ENCODE assay signal across 28 cellular contexts in the genomic region with DNA sequence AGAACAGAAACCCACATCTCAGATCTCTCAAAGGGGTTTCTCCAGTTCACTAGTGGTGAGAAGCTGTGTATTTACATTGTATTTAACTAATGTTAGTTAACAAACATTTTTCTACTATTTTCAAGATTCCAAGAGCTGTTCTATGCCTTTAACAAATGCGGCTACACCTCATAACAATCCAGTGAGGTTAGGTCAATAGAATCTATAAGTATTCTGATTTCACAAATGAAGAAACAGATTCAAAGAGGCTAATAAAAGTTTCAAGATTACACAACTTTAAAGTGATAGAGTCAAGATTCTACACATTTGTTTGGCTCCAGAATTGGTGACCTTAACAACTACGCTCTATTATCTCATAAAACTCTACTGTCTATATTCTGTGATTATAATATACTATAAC.
"Had no signal": no experiment of that assay in that cellular context is flagged by ENCODE, and none has a peak within 500 bp of the region (broad histone marks: within the 10 kb centered on the region; RNA-seq: fewer than 3 reads in every experiment).

No MANE protein-coding gene starts in this region.

- ATAC-seq: natural killer cell treated with Interleukin-12 subunit alpha and Interleukin-12 subunit beta and Interleukin-15 and Interleukin-18, amount 100 ng/mL, for 72 hours; stimulated activated naive CD8-positive, alpha-beta T cell treated with anti-CD3 and anti-CD28 coated beads, Interleukin-15, Interleukin-2, amounts not matched to agents 100 U/mL and 50 U/mL, for 24 hours had no signal

- H3K4me3 ChIP-seq: esophagus squamous epithelium, ovary, right lobe of liver, testis, uterus had no signal

- H3K27me3 ChIP-seq: brain microvascular endothelial cell, esophagus squamous epithelium, ovary, right lobe of liver, testis, uterus had no signal

- H3K4me3 Mint-ChIP-seq: activated naive CD4-positive, alpha-beta T cell treated with anti-CD3 and anti-CD28 coated beads, Interleukin-2, amount 10 ng/mL, durations not matched to agents 7 days and 5 days; activated T-helper 1 cell treated with anti-CD3 and anti-CD28 coated beads, Interleukin-12 subunit alpha, Interleukin-12 subunit beta, Interleukin-2, Interleukin-4 antibody, amounts not matched to agents 30 ng/mL and 10 ng/mL and 1 ng/mL, durations not matched to agents 14 hours and 24 hours and 36 hours; dendritic cell treated with granulocyte-macrophage colony-stimulating factor and Interleukin-4, amounts not matched to agents 40 ng/mL and 50 ng/mL, for 4 days; memory B cell; natural killer cell treated with Interleukin-12 subunit alpha and Interleukin-12 subunit beta and Interleukin-15 and Interleukin-18, amount 100 ng/mL, for 72 hours had no signal

- DNase-seq: activated CD4-positive, alpha-beta T cell treated with anti-CD3 and anti-CD28 coated beads for 48 hours; activated CD4-positive, alpha-beta T cell treated with anti-CD3 and anti-CD28 coated beads, Interleukin-2, amount 50 U/mL, for 48 hours; activated CD8-positive, alpha-beta memory T cell treated with anti-CD3 and anti-CD28 coated beads, Interleukin-2, amount 50 U/mL, for 4 hours; activated effector memory CD4-positive, alpha-beta T cell treated with anti-CD3 and anti-CD28 coated beads, Interleukin-2, amount 50 U/mL, for 16 hours; activated naive CD4-positive, alpha-beta T cell treated with anti-CD3 and anti-CD28 coated beads, Interleukin-2, amount 10 ng/mL, durations not matched to agents 7 days and 5 days; activated T-cell treated with anti-CD3 and anti-CD28 coated beads, Interleukin-2, amount 50 U/mL, for 1 hour; amniotic stem cell; brain microvascular endothelial cell; caudate nucleus; effector CD4-positive, alpha-beta T cell; esophagus squamous epithelium; foreskin melanocyte; islet precursor cell; midbrain; ovary; right lobe of liver; stimulated activated CD4-positive, alpha-beta T cell treated with anti-CD3 and anti-CD28 coated beads, Interleukin-12 subunit alpha, Interleukin-12 subunit beta, amount 100 ng/mL, for 4 hours; stimulated activated CD4-positive, alpha-beta T cell treated with anti-CD3 and anti-CD28 coated beads, Interleukin-4, amount 100 ng/mL, for 1 hour; stimulated activated naive CD8-positive, alpha-beta T cell treated with anti-CD3 and anti-CD28 coated beads, Interleukin-15, Interleukin-2, amounts not matched to agents 100 U/mL and 50 U/mL, for 24 hours; testis; trophoblast cell; uterus had no signal

- H3K27ac Mint-ChIP-seq: activated naive CD4-positive, alpha-beta T cell treated with anti-CD3 and anti-CD28 coated beads, Interleukin-2, amount 10 ng/mL, durations not matched to agents 7 days and 5 days; activated T-helper 1 cell treated with anti-CD3 and anti-CD28 coated beads, Interleukin-12 subunit alpha, Interleukin-12 subunit beta, Interleukin-2, Interleukin-4 antibody, amounts not matched to agents 30 ng/mL and 10 ng/mL and 1 ng/mL, durations not matched to agents 14 hours and 24 hours and 36 hours; dendritic cell treated with granulocyte-macrophage colony-stimulating factor and Interleukin-4, amounts not matched to agents 40 ng/mL and 50 ng/mL, for 4 days; memory B cell; natural killer cell treated with Interleukin-12 subunit alpha and Interleukin-12 subunit beta and Interleukin-15 and Interleukin-18, amount 100 ng/mL, for 72 hours; progenitor cell of endocrine pancreas had no signal

- H3K4me1 ChIP-seq: esophagus squamous epithelium, right lobe of liver, uterus had no signal

- H3K9me3 ChIP-seq: esophagus squamous epithelium, ovary, right lobe of liver, testis, uterus had no signal

- H3K27ac ChIP-seq: brain microvascular endothelial cell, esophagus squamous epithelium, ovary, right lobe of liver, testis, uterus, VCaP had no signal

- H3K27me3 Mint-ChIP-seq: activated naive CD4-positive, alpha-beta T cell treated with anti-CD3 and anti-CD28 coated beads, Interleukin-2, amount 10 ng/mL, durations not matched to agents 7 days and 5 days; dendritic cell treated with granulocyte-macrophage colony-stimulating factor and Interleukin-4, amounts not matched to agents 40 ng/mL and 50 ng/mL, for 4 days; memory B cell; natural killer cell treated with Interleukin-12 subunit alpha and Interleukin-12 subunit beta and Interleukin-15 and Interleukin-18, amount 100 ng/mL, for 72 hours; progenitor cell of endocrine pancreas had no signal

- H3K36me3 ChIP-seq: brain microvascular endothelial cell, esophagus squamous epithelium, ovary, right lobe of liver, uterus had no signal

- H3K4me1 Mint-ChIP-seq: activated naive CD4-positive, alpha-beta T cell treated with anti-CD3 and anti-CD28 coated beads, Interleukin-2, amount 10 ng/mL, durations not matched to agents 7 days and 5 days; memory B cell had no signal

- H3K36me3 Mint-ChIP-seq: activated naive CD4-positive, alpha-beta T cell treated with anti-CD3 and anti-CD28 coated beads, Interleukin-2, amount 10 ng/mL, durations not matched to agents 7 days and 5 days; memory B cell; natural killer cell treated with Interleukin-12 subunit alpha and Interleukin-12 subunit beta and Interleukin-15 and Interleukin-18, amount 100 ng/mL, for 72 hours had no signal

- H3K9me3 Mint-ChIP-seq: activated naive CD4-positive, alpha-beta T cell treated with anti-CD3 and anti-CD28 coated beads, Interleukin-2, amount 10 ng/mL, durations not matched to agents 7 days and 5 days; activated T-helper 1 cell treated with anti-CD3 and anti-CD28 coated beads, Interleukin-12 subunit alpha, Interleukin-12 subunit beta, Interleukin-2, Interleukin-4 antibody, amounts not matched to agents 30 ng/mL and 10 ng/mL and 1 ng/mL, durations not matched to agents 14 hours and 24 hours and 36 hours; dendritic cell treated with granulocyte-macrophage colony-stimulating factor and Interleukin-4, amounts not matched to agents 40 ng/mL and 50 ng/mL, for 4 days; memory B cell had no signal
